ENCODE assay signal across 8 cellular contexts in the genomic region with DNA sequence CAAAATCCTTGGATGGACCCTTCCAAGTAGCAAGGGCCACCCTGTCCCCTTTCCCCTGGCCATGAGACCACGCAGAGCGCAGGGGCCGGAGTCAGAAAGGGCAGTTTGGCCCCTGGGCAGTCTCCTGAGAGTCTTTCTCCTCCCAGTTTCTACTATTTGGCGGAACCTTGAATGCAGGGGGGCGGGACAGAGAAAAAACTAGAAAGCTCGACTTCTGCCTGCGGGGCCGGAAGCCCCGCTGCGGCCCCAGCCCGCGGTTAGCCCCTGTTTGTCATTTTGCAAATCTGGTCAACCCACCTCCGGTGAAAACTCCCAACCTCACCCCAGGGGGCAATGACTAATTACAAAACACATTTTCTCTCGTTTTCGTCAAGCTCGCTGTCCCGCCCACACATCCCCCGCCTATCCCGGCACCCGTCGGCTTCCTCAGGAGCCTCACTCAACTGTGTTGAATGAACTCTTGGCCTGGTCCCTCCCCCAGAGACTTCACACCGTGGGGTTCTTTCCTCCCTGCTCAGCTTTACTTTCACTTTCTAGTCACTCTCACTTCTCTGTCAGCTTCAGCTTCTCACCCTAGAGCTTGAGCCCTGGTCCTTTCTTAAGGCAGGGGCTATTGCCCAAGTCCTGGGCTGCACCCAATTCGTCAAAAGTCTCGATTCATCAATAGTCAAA.
A peak's percentile ranks its signal among the peaks of the same experiment; 100 is the strongest.
DNase-seq lines count a peak whose midpoint lies in the region; ATAC-seq and TF ChIP-seq lines count a peak whose summit lies in the region.

No MANE protein-coding gene starts in this region.

- H3K4me1 ChIP-seq in Panc1 (ENCODE audit: control insufficient read depth, insufficient read depth, low read length): peaks cover 59% of the 10 kb centered on the region

- BruUV-seq in Panc1 (replicated peaks; lab: Mats Ljungman, UMichigan): no TSS peak

- peak overlapping the region; percentile 98 for H3K27ac ChIP-seq in Panc1 (ENCODE audit: low read length)

- CTCF ChIA-PET in Panc1 (lab: Charles Lee): interaction anchor here (1.6 kb wide), 1 partner anchor 44 kb away, joined by 5 read pairs; no protein-coding TSS in a partner anchor

- in situ Hi-C loops in Panc1 (cut with HindIII; ENCODE audit: low pct_unique_long_range_greater_than_20kb, low sequenced_read_pairs): no loop called here

- DNase-seq in CD1c-positive myeloid dendritic cell (ENCODE audit: extremely low spot score) (peak; percentile 98), GM19240 (ENCODE audit: insufficient read length, low spot score) (peak; percentile 80), Panc1 (ENCODE audit: low read depth, low spot score) (no peak), fibroblast of pulmonary artery (ENCODE audit: low read depth) (peak; percentile 94), neural crest cell (ENCODE audit: low read depth, low spot score) (peak; percentile 61)

- intact Hi-C loops in Panc1 (cut with micrococcal nuclease; ENCODE audit: unreplicated experiment): no loop called here

- no peaks in the 10 kb centered on the region for H3K9me3 Mint-ChIP-seq in activated T-helper 17 cell treated with anti-CD3 and anti-CD28 coated beads, Interleukin-2, amount 50 U/mL, for 72 hours
- H3K9me3 Mint-ChIP-seq in neural crest cell: no peaks in the 10 kb centered on the region
- H3K9me3 Mint-ChIP-seq in stimulated activated naive CD8-positive, alpha-beta T cell treated with anti-CD3 and anti-CD28 coated beads, Interleukin-15, Interleukin-2, amounts not matched to agents 100 ng/mL and 50 ng/mL, for 24 hours: no peaks in the 10 kb centered on the region

- peaks cover 8% of the 10 kb centered on the region for H3K36me3 Mint-ChIP-seq in activated T-helper 17 cell treated with anti-CD3 and anti-CD28 coated beads, Interleukin-2, amount 50 U/mL, for 72 hours (ENCODE audit: low read depth)
- no peaks in the 10 kb centered on the region for H3K36me3 Mint-ChIP-seq in neural crest cell (ENCODE audit: low read depth)
- H3K36me3 Mint-ChIP-seq in stimulated activated naive CD8-positive, alpha-beta T cell treated with anti-CD3 and anti-CD28 coated beads, Interleukin-15, Interleukin-2, amounts not matched to agents 100 ng/mL and 50 ng/mL, for 24 hours (ENCODE audit: low read depth): no peaks in the 10 kb centered on the region

- ATAC-seq in HG03439 (IDR thresholded peaks at IDR 0.05; ENCODE audit: unreplicated experiment): peak; percentile 79
- peak; percentile 89 for ATAC-seq in Panc1
- peak; percentile 91 for ATAC-seq in activated T-helper 17 cell treated with anti-CD3 and anti-CD28 coated beads, Interleukin-2, amount 50 U/mL, for 72 hours (replicated peaks)

- H3K27me3 Mint-ChIP-seq in activated T-helper 17 cell treated with anti-CD3 and anti-CD28 coated beads, Interleukin-2, amount 50 U/mL, for 72 hours: peaks cover 6% of the 10 kb centered on the region
- H3K27me3 Mint-ChIP-seq in neural crest cell (ENCODE audit: low read depth): no peaks in the 10 kb centered on the region
- H3K27me3 Mint-ChIP-seq in stimulated activated naive CD8-positive, alpha-beta T cell treated with anti-CD3 and anti-CD28 coated beads, Interleukin-15, Interleukin-2, amounts not matched to agents 100 ng/mL and 50 ng/mL, for 24 hours: peaks cover 3% of the 10 kb centered on the region

- H3K36me3 ChIP-seq in Panc1 (ENCODE audit: control insufficient read depth, insufficient read depth, low read length): no peaks in the 10 kb centered on the region

- TF ChIP-seq CTCF in Panc1 (IDR thresholded peaks at IDR 0.05) (no peak), fibroblast of pulmonary artery (IDR thresholded peaks at IDR 0.05; ENCODE audit: low read length, missing control alignments) (no peak), neural crest cell (conservative IDR thresholded peaks at IDR 0.05) (no peak)

- POLR2A ChIA-PET in Panc1 (lab: Charles Lee): interaction anchor here (0.6 to 1.2 kb wide), 4 partner anchors 14 to 65 kb away, joined by 3 to 5 read pairs (median 3); no protein-coding TSS in a partner anchor

- peak overlapping the region; percentile 69 for H3K4me3 Mint-ChIP-seq in activated T-helper 17 cell treated with anti-CD3 and anti-CD28 coated beads, Interleukin-2, amount 50 U/mL, for 72 hours
- peak overlapping the region; percentile 61 for H3K4me3 Mint-ChIP-seq in neural crest cell
- H3K4me3 Mint-ChIP-seq in stimulated activated naive CD8-positive, alpha-beta T cell treated with anti-CD3 and anti-CD28 coated beads, Interleukin-15, Interleukin-2, amounts not matched to agents 100 ng/mL and 50 ng/mL, for 24 hours: peak overlapping the region; percentile 77

- H3K27me3 ChIP-seq in Panc1 (ENCODE audit: control insufficient read depth, insufficient read depth, low read length): no peaks in the 10 kb centered on the region

- peak overlapping the region; percentile 86 for H3K27ac Mint-ChIP-seq in activated T-helper 17 cell treated with anti-CD3 and anti-CD28 coated beads, Interleukin-2, amount 50 U/mL, for 72 hours
- H3K27ac Mint-ChIP-seq in neural crest cell (ENCODE audit: unreplicated experiment): peak overlapping the region; percentile 98
- H3K27ac Mint-ChIP-seq in stimulated activated naive CD8-positive, alpha-beta T cell treated with anti-CD3 and anti-CD28 coated beads, Interleukin-15, Interleukin-2, amounts not matched to agents 100 ng/mL and 50 ng/mL, for 24 hours: peak overlapping the region; percentile 99

- peaks cover 58% of the 10 kb centered on the region for H3K4me1 Mint-ChIP-seq in activated T-helper 17 cell treated with anti-CD3 and anti-CD28 coated beads, Interleukin-2, amount 50 U/mL, for 72 hours
- peaks cover 81% of the 10 kb centered on the region for H3K4me1 Mint-ChIP-seq in neural crest cell
- H3K4me1 Mint-ChIP-seq in stimulated activated naive CD8-positive, alpha-beta T cell treated with anti-CD3 and anti-CD28 coated beads, Interleukin-15, Interleukin-2, amounts not matched to agents 100 ng/mL and 50 ng/mL, for 24 hours (ENCODE audit: low read depth): peaks cover 95% of the 10 kb centered on the region

- peak overlapping the region; percentile 17 to 40 for H3K4me3 ChIP-seq in Panc1 (ENCODE audit: low read depth in 2 of 2, low read length in 2 of 2)
- H3K4me3 ChIP-seq in fibroblast of pulmonary artery (replicated peaks; ENCODE audit: low read depth, low read length): peak overlapping the region; percentile 48

- no peaks in the 10 kb centered on the region for H3K9me3 ChIP-seq in Panc1 (ENCODE audit: control insufficient read depth, insufficient read depth, low read depth, low read length)
